1 cellular context compared by ENCODE assay signal in genomic region chr17:17820457-17821158, GRCh38.
TF ChIP-seq lines count a peak whose summit lies in the region.

No MANE protein-coding gene starts in this region.

TF ChIP-seq in WTC11, 78 proteins besides CTCF, POLR2A, EP300 and RAD21 (continued from another document):
- TF ChIP-seq ZNF396 (CRISPR knock-in tag; IDR thresholded peaks at IDR 0.05; ENCODE audit: borderline replicate concordance) (no peak), FOXJ3 (CRISPR knock-in tag; IDR thresholded peaks at IDR 0.05; ENCODE audit: borderline replicate concordance) (no peak), ZNF317 (CRISPR knock-in tag; IDR thresholded peaks at IDR 0.05; ENCODE audit: borderline replicate concordance, low read depth) (no peak), GABPB1 (CRISPR knock-in tag; IDR thresholded peaks at IDR 0.05) (no peak), NR1H2 (CRISPR knock-in tag; IDR thresholded peaks at IDR 0.05) (no peak), ZNF138 (CRISPR knock-in tag; conservative IDR thresholded peaks at IDR 0.05) (no peak)
